ENCODE assay signal across 16 cellular contexts in the genomic region with DNA sequence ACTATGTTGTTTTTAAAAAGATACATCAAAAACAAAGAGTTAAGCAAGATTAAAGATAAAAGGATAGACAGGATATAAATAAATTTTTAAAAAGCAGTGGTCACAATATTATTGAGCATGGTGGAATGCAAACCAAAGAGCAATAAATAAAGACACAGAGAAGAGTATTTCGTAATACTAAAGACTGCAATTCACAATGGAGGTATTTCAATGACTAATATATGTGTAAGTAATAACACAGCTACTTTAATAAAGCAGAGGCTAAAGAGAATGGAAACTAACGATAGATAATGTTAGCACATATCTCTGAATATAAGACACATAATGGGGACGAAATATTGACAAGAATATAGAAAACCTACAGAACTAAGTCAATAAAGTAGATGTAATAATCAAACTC.
DNase-seq lines count a peak whose midpoint lies in the region; ATAC-seq, FAIRE-seq and TF ChIP-seq lines count a peak whose summit lies in the region.
"Had no signal": no experiment of that assay in that cellular context is flagged by ENCODE, and none has a peak within 500 bp of the region (broad histone marks: within the 10 kb centered on the region; RNA-seq: fewer than 3 reads in every experiment).

No MANE protein-coding gene starts in this region.

- H3K27me3 Mint-ChIP-seq in Calu3 (ENCODE audit: unreplicated experiment) (no peaks in the 10 kb centered on the region), osteocyte (ENCODE audit: unreplicated experiment) (peaks cover 11% of the 10 kb centered on the region)
- H3K27me3 Mint-ChIP-seq: T-cell had no signal

- H3K9ac ChIP-seq in HUES48 (ENCODE audit: low read depth, low read length): no peak overlapping the region
- no peak overlapping the region for H3K9ac ChIP-seq in K562 (ENCODE audit: insufficient read depth in 1 of 2, low read depth in 2 of 2, low read length in 2 of 2)

- no peak for TF ChIP-seq CTCF in Calu3 (IDR thresholded peaks at IDR 0.05; ENCODE audit: unreplicated experiment)
- no peak for TF ChIP-seq CTCF in K562 (IDR thresholded peaks at IDR 0.05 in 2 of 3, conservative IDR thresholded peaks at IDR 0.05 in 1 of 3; ENCODE audit: insufficient read depth in 2 of 3, low read depth in 1 of 3, low read length in 3 of 3)
- TF ChIP-seq CTCF in osteocyte (IDR thresholded peaks at IDR 0.05): no peak
- TF ChIP-seq CTCF in brain microvascular endothelial cell (IDR thresholded peaks at IDR 0.05; ENCODE audit: low read depth, low read length, missing control alignments): no peak

- no peak overlapping the region for H3K4me2 ChIP-seq in K562 (ENCODE audit: insufficient read depth, low read length)

- BruUV-seq in Calu3 (replicated peaks; lab: Mats Ljungman, UMichigan): no TSS peak
- BruUV-seq in K562 (replicated peaks; lab: Mats Ljungman, UMichigan): no TSS peak

- H3K9me3 ChIP-seq in HUES48 (ENCODE audit: control insufficient read depth, insufficient read depth, low read length): no peaks in the 10 kb centered on the region
- H3K9me3 ChIP-seq in K562 (replicated peaks; ENCODE audit: control insufficient read depth, insufficient read depth, low read depth, low read length): no peaks in the 10 kb centered on the region
- no peaks in the 10 kb centered on the region for H3K9me3 ChIP-seq in SJCRH30 (replicated peaks)

- no peaks in the 10 kb centered on the region for H3K79me2 ChIP-seq in K562 (ENCODE audit: control insufficient read depth, insufficient read depth, low read length)

- H3K4me3 Mint-ChIP-seq in Calu3 (ENCODE audit: low read depth, unreplicated experiment): no peak overlapping the region
- peak overlapping the region; percentile 72 for H3K4me3 Mint-ChIP-seq in osteocyte (ENCODE audit: unreplicated experiment)
- H3K4me3 Mint-ChIP-seq: T-cell had no signal

- DNase-seq in Calu3: no peak
- no peak for DNase-seq in K562 (ENCODE audit: extremely low read depth in 1 of 4, low spot score in 3 of 4)
- no peak for DNase-seq in osteocyte (ENCODE audit: extremely low spot score, unreplicated experiment)
- DNase-seq in SJCRH30: no peak
- DNase-seq in HuH-7.5 (ENCODE audit: low spot score): no peak
- DNase-seq in brain microvascular endothelial cell: no peak
- DNase-seq: ACHN, COR-L47, EL, KG1, NCI-H1436, NCI-H2029, NCI-H2171 treated with DMSO at 0.1 percent for 48 hours, T-cell had no signal

- H3K9me1 ChIP-seq in K562 (ENCODE audit: control insufficient read depth, insufficient read depth, low read length): no peaks in the 10 kb centered on the region

- POLR2A ChIA-PET in K562 (lab: Yijun Ruan, JAX): no interaction called here

- H3K36me3 Mint-ChIP-seq in Calu3 (ENCODE audit: insufficient read depth, unreplicated experiment): peaks cover 5% of the 10 kb centered on the region
- no peaks in the 10 kb centered on the region for H3K36me3 Mint-ChIP-seq in osteocyte (ENCODE audit: unreplicated experiment)
- H3K36me3 Mint-ChIP-seq: T-cell had no signal

- CTCF ChIA-PET in Calu3 (lab: Charles Lee): interaction anchor here (1.0 kb wide), 1 partner anchor 10 kb away, joined by 3 read pairs; no protein-coding TSS in a partner anchor
- CTCF ChIA-PET in K562 (lab: Yijun Ruan, JAX; ENCODE audit: low intra/inter-chr PET ratio): no interaction called here

- H3K27me3 ChIP-seq in HUES48 (ENCODE audit: control insufficient read depth, insufficient read depth, low read length) (no peaks in the 10 kb centered on the region), K562 (ENCODE audit: control insufficient read depth in 2 of 2, insufficient read depth in 2 of 2, low read length in 2 of 2) (no peaks in the 10 kb centered on the region), SJCRH30 (no peaks in the 10 kb centered on the region), brain microvascular endothelial cell (replicated peaks) (no peaks in the 10 kb centered on the region)

- H3K27ac ChIP-seq in HUES48 (ENCODE audit: low read depth, low read length) (no peak overlapping the region), K562 (ENCODE audit: extremely low read depth, low read depth, low read length) (no peak overlapping the region), SJCRH30 (no peak overlapping the region), brain microvascular endothelial cell (no peak overlapping the region)

- WGBS in K562 (ENCODE audit: insufficient coverage, low coverage, missing lambda C conversion rate): 1% methylated on average over 3 of the region's 3 CpGs

- ATAC-seq in K562: no peak
- no peak for ATAC-seq in GM18858 (IDR thresholded peaks at IDR 0.05; ENCODE audit: unreplicated experiment)
- ATAC-seq: T-cell had no signal

- peak overlapping the region; percentile 16; the same call in 1 of the 2 replicates for H3K4me3 ChIP-seq in HUES48 (ENCODE audit: low read depth, low read length)
- H3K4me3 ChIP-seq in K562: no peak overlapping the region
- H3K4me3 ChIP-seq in SJCRH30: no peak overlapping the region
- H3K4me3 ChIP-seq in brain microvascular endothelial cell (ENCODE audit: low read depth, low read length): no peak overlapping the region

- in situ Hi-C loops in K562 (cut with MboI): no loop called here
- in situ Hi-C loops in brain microvascular endothelial cell (cut with HindIII; ENCODE audit: low pct_ligation_motif_present, low sequenced_read_pairs): no loop called here

- H3K27ac Mint-ChIP-seq in Calu3 (ENCODE audit: unreplicated experiment) (peak overlapping the region; percentile 47), osteocyte (ENCODE audit: unreplicated experiment) (no peak overlapping the region)
- H3K27ac Mint-ChIP-seq: T-cell had no signal

- H3K4me1 Mint-ChIP-seq in Calu3 (ENCODE audit: low read depth, unreplicated experiment): peaks cover 35% of the 10 kb centered on the region
- no peaks in the 10 kb centered on the region for H3K4me1 Mint-ChIP-seq in osteocyte (ENCODE audit: unreplicated experiment)
- H3K4me1 Mint-ChIP-seq: T-cell had no signal

- H3K9me3 Mint-ChIP-seq in Calu3 (ENCODE audit: low read depth, unreplicated experiment) (peaks cover 4% of the 10 kb centered on the region), osteocyte (ENCODE audit: unreplicated experiment) (peaks cover 9% of the 10 kb centered on the region)

- TF ChIP-seq EP300 in K562 (IDR thresholded peaks at IDR 0.05; ENCODE audit: low read length): no peak

- no peak for FAIRE-seq in K562 (lab: Jason Lieb, UNC)

- no peaks in the 10 kb centered on the region for H4K20me1 ChIP-seq in K562 (replicated peaks; ENCODE audit: control insufficient read depth, insufficient read depth, low read length)

- H2AFZ ChIP-seq in K562 (ENCODE audit: low read depth, low read length): no peak overlapping the region

- H3K36me3 ChIP-seq in HUES48 (ENCODE audit: control insufficient read depth, insufficient read depth, low read length) (no peaks in the 10 kb centered on the region), K562 (ENCODE audit: control insufficient read depth, insufficient read depth, low read length) (no peaks in the 10 kb centered on the region), SJCRH30 (no peaks in the 10 kb centered on the region), brain microvascular endothelial cell (replicated peaks) (no peaks in the 10 kb centered on the region)

- no peaks in the 10 kb centered on the region for H3K4me1 ChIP-seq in HUES48 (ENCODE audit: control insufficient read depth, insufficient read depth, low read length)
- no peaks in the 10 kb centered on the region for H3K4me1 ChIP-seq in K562 (replicated peaks in 1 of 2; ENCODE audit: control insufficient read depth in 2 of 2, insufficient read depth in 2 of 2, low read length in 2 of 2)
- H3K4me1 ChIP-seq in SJCRH30: no peaks in the 10 kb centered on the region; the same call in 1 of the 2 replicates

- no peak for TF ChIP-seq POLR2A in K562 (conservative IDR thresholded peaks at IDR 0.05)

- TF ChIP-seq RAD21 in K562 (CRISPR knock-in tag; conservative IDR thresholded peaks at IDR 0.05 in 1 of 2, IDR thresholded peaks at IDR 0.05 in 1 of 2): no peak

- intact Hi-C loops in Calu3 (cut with micrococcal nuclease; ENCODE audit: unreplicated experiment): loop anchor here (2.0 kb wide), 1 partner anchor 13 kb away; no protein-coding TSS in a partner anchor
- intact Hi-C loops in K562 (cut with micrococcal nuclease): no loop called here

TF ChIP-seq in K562, 482 proteins besides CTCF, POLR2A, EP300 and RAD21:
- TF ChIP-seq, protein P1, sequence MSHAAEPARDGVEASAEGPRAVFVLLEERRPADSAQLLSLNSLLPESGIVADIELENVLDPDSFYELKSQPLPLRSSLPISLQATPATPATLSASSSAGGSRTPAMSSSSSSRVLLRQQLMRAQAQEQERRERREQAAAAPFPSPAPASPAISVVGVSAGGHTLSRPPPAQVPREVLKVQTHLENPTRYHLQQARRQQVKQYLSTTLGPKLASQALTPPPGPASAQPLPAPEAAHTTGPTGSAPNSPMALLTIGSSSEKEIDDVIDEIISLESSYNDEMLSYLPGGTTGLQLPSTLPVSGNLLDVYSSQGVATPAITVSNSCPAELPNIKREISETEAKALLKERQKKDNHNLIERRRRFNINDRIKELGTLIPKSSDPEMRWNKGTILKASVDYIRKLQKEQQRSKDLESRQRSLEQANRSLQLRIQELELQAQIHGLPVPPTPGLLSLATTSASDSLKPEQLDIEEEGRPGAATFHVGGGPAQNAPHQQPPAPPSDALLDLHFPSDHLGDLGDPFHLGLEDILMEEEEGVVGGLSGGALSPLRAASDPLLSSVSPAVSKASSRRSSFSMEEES (CRISPR knock-in tag; IDR thresholded peaks at IDR 0.05): no peak
- no peak for TF ChIP-seq BHLHE40 (IDR thresholded peaks at IDR 0.05; ENCODE audit: low read length)
- no peak for TF ChIP-seq STAT5B (CRISPR knock-in tag; IDR thresholded peaks at IDR 0.05)
- TF ChIP-seq CEBPB (tag; IDR thresholded peaks at IDR 0.05): peak; percentile 25; the same call in 1 of the 2 replicates
- no peak for TF ChIP-seq CEBPG (CRISPR knock-in tag; IDR thresholded peaks at IDR 0.05)
- peak in 1 of 2 experiments; percentile 43; a peak in 2 of 4 replicates for TF ChIP-seq CEBPG (tag; conservative IDR thresholded peaks at IDR 0.05 in 1 of 2, IDR thresholded peaks at IDR 0.05 in 1 of 2)
- no peak for TF ChIP-seq ZNF134 (CRISPR knock-in tag; conservative IDR thresholded peaks at IDR 0.05)
- TF ChIP-seq TCF7 (IDR thresholded peaks at IDR 0.05; ENCODE audit: borderline replicate concordance): no peak
